In genomic region chr17:12765544-12765943, GRCh38 we compare ENCODE assay signal across 14 cellular contexts. TPM values are rescaled to one million over a fixed set of nuclear protein-coding genes. Genes with fewer than 3 reads are reported as not detected.
DNase-seq lines count a peak whose midpoint lies in the region; ATAC-seq, FAIRE-seq and TF ChIP-seq lines count a peak whose summit lies in the region.
"Had no signal": no experiment of that assay in that cellular context is flagged by ENCODE, and none has a peak within 500 bp of the region (broad histone marks: within the 10 kb centered on the region; RNA-seq: fewer than 3 reads in every experiment).

No MANE protein-coding gene starts in this region.

- TF ChIP-seq CTCF in K562 (IDR thresholded peaks at IDR 0.05 in 2 of 3, conservative IDR thresholded peaks at IDR 0.05 in 1 of 3; ENCODE audit: insufficient read depth in 2 of 3, low read depth in 1 of 3, low read length in 3 of 3) (no peak), GM20000 (IDR thresholded peaks at IDR 0.05; ENCODE audit: extremely low read depth, missing control alignments) (no peak)

- H3K9me3 ChIP-seq in K562 (replicated peaks; ENCODE audit: control insufficient read depth, insufficient read depth, low read depth, low read length), result no peaks in the 10 kb centered on the region
- H3K9me3 ChIP-seq in HAP-1, result no peaks in the 10 kb centered on the region

- no peak overlapping the region for H2AFZ ChIP-seq in K562 (ENCODE audit: low read depth, low read length)

- DNase-seq in ACHN (peak; percentile 60), HS-5 (ENCODE audit: low read depth) (peak; percentile 66), K562 (ENCODE audit: extremely low read depth in 1 of 4, low spot score in 3 of 4) (peak; percentile 6 to 15 (median 7)), iris pigment epithelial cell (ENCODE audit: low read depth) (peak; percentile 91), GM20000 (ENCODE audit: low spot score) (no peak), cerebellar cortex (ENCODE audit: low spot score) (no peak), sciatic nerve (ENCODE audit: low spot score) (no peak), HAP-1 (ENCODE audit: low spot score in 2 of 2) (no peak)
- DNase-seq: NK-92 treated with Interleukin-12 subunit alpha and Interleukin-12 subunit beta, amount 100 ng/mL, for 24 hours; stimulated activated CD4-positive, alpha-beta T cell treated with anti-CD3 and anti-CD28 coated beads, Interleukin-15, amount 100 ng/mL, for 24 hours; stimulated activated naive CD4-positive, alpha-beta T cell treated with Interleukin-2 at 50 U/mL for 16 hours had no signal

- no peak for TF ChIP-seq EP300 in K562 (IDR thresholded peaks at IDR 0.05; ENCODE audit: low read length)

- intact Hi-C loops in K562 (cut with micrococcal nuclease), result no loop called here
- intact Hi-C loops in sciatic nerve (cut with DNase I), result no loop called here

- no peaks in the 10 kb centered on the region for H4K20me1 ChIP-seq in K562 (replicated peaks; ENCODE audit: control insufficient read depth, insufficient read depth, low read length)

- POLR2A ChIA-PET in K562 (lab: Yijun Ruan, JAX), result no interaction called here

- TF ChIP-seq RAD21 in K562 (CRISPR knock-in tag; conservative IDR thresholded peaks at IDR 0.05 in 1 of 2, IDR thresholded peaks at IDR 0.05 in 1 of 2), result no peak

- no peak for ATAC-seq in K562
- ATAC-seq in sciatic nerve, result no peak

- no TSS peak for BruUV-seq in K562 (replicated peaks; lab: Mats Ljungman, UMichigan)

- FAIRE-seq in K562 (lab: Jason Lieb, UNC), result no peak
- FAIRE-seq: endometrium had no signal

- H3K79me2 ChIP-seq in K562 (ENCODE audit: control insufficient read depth, insufficient read depth, low read length), result no peaks in the 10 kb centered on the region

- H3K4me3 ChIP-seq in K562 (no peak overlapping the region), HAP-1 (no peak overlapping the region)

- no peak overlapping the region for H3K27ac ChIP-seq in K562 (ENCODE audit: extremely low read depth, low read depth, low read length)
- H3K27ac ChIP-seq: C4-2B had no signal

- in situ Hi-C loops in ACHN (cut with HindIII; ENCODE audit: low pct_ligation_motif_present, low pct_unique_long_range_greater_than_20kb, low sequenced_read_pairs) (no loop called here), K562 (cut with MboI) (no loop called here), HAP-1 (cut with MboI; ENCODE audit: low sequenced_read_pairs) (no loop called here)

- no peak overlapping the region for H3K4me2 ChIP-seq in K562 (ENCODE audit: insufficient read depth, low read length)

- H3K27me3 ChIP-seq in K562 (ENCODE audit: control insufficient read depth in 2 of 2, insufficient read depth in 2 of 2, low read length in 2 of 2) (peaks cover 0 to 4% of the 10 kb centered on the region in 2 experiments; a peak in 1 of 5 replicates), HAP-1 (ENCODE audit: low read depth) (no peaks in the 10 kb centered on the region)

- H3K4me1 ChIP-seq in K562 (replicated peaks in 1 of 2; ENCODE audit: control insufficient read depth in 2 of 2, insufficient read depth in 2 of 2, low read length in 2 of 2) (no peaks in the 10 kb centered on the region), HAP-1 (no peaks in the 10 kb centered on the region)

- no peak overlapping the region for H3K9ac ChIP-seq in K562 (ENCODE audit: insufficient read depth in 1 of 2, low read depth in 2 of 2, low read length in 2 of 2)

- H3K36me3 ChIP-seq in K562 (ENCODE audit: control insufficient read depth, insufficient read depth, low read length) (no peaks in the 10 kb centered on the region), HAP-1 (replicated peaks) (no peaks in the 10 kb centered on the region)

- H3K9me1 ChIP-seq in K562 (ENCODE audit: control insufficient read depth, insufficient read depth, low read length), result no peaks in the 10 kb centered on the region

- CTCF ChIA-PET in K562 (lab: Yijun Ruan, JAX; ENCODE audit: low intra/inter-chr PET ratio), result no interaction called here

- WGBS in K562 (ENCODE audit: insufficient coverage, low coverage, missing lambda C conversion rate), result 0% methylated on average over 6 of the region's 6 CpGs

- no peak for TF ChIP-seq POLR2A in K562 (conservative IDR thresholded peaks at IDR 0.05)

TF ChIP-seq in K562, 482 proteins besides CTCF, POLR2A, EP300 and RAD21:
- TF ChIP-seq THAP7 (CRISPR knock-in tag; IDR thresholded peaks at IDR 0.05) (no peak), ATF3 (IDR thresholded peaks at IDR 0.05) (peak; percentile 55), ATF3 (CRISPR knock-in tag; conservative IDR thresholded peaks at IDR 0.05) (no peak), SP1 (CRISPR knock-in tag; IDR thresholded peaks at IDR 0.05) (no peak), JUND (IDR thresholded peaks at IDR 0.05; ENCODE audit: borderline replicate concordance, low read depth, low read length) (peak; percentile 27; the same call in 1 of the 2 replicates), JUND (tag; IDR thresholded peaks at IDR 0.05; ENCODE audit: borderline replicate concordance, low read depth, low read length) (peak; percentile 35; the same call in 1 of the 3 replicates), HNRNPUL1 (IDR thresholded peaks at IDR 0.05; ENCODE audit: low read length) (no peak), FOSL1 (tag; conservative IDR thresholded peaks at IDR 0.05) (peak; percentile 58), ZNF140 (CRISPR knock-in tag; IDR thresholded peaks at IDR 0.05) (no peak), SMC3 (conservative IDR thresholded peaks at IDR 0.05; ENCODE audit: insufficient read depth, low read depth, low read length) (no peak)
- TF ChIP-seq, protein P1, sequence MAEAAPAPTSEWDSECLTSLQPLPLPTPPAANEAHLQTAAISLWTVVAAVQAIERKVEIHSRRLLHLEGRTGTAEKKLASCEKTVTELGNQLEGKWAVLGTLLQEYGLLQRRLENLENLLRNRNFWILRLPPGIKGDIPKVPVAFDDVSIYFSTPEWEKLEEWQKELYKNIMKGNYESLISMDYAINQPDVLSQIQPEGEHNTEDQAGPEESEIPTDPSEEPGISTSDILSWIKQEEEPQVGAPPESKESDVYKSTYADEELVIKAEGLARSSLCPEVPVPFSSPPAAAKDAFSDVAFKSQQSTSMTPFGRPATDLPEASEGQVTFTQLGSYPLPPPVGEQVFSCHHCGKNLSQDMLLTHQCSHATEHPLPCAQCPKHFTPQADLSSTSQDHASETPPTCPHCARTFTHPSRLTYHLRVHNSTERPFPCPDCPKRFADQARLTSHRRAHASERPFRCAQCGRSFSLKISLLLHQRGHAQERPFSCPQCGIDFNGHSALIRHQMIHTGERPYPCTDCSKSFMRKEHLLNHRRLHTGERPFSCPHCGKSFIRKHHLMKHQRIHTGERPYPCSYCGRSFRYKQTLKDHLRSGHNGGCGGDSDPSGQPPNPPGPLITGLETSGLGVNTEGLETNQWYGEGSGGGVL (CRISPR knock-in tag; IDR thresholded peaks at IDR 0.05), result no peak
TF ChIP-seq in K562: peak in this region for 3.

RNA-seq across cellular contexts. Expression of gene ARHGAP44, which starts 23.8 kb away (rescaled TPM):
- total RNA-seq in K562 (2011; cell fraction: chromatin; rRNA removed; ENCODE audit: low replicate concordance), result 0.39 and 0.79 TPM in 2 replicates
- total RNA-seq in K562 (2011; cell fraction: nucleolus; rRNA removed), result 0.26 and 0.50 TPM in 2 replicates
- 0.46 and 0.66 TPM in 2 replicates for total RNA-seq in K562 (2011; cell fraction: nucleoplasm; rRNA removed)
- total RNA-seq in K562 (2014; rRNA removed), result 0.04 and 0.68 TPM in 2 replicates
- total RNA-seq in K562 (2014; rRNA removed; fragmentation: Illumina TruSeq; extraction: Trizol), result 0.07 and 0.10 TPM in 2 replicates
- total RNA-seq in K562 (2015; rRNA removed; fragmentation: Illumina TruSeq; extraction: Trizol), result 0.11 TPM in 1 of 2 replicates, not detected in the other
- total RNA-seq in K562 (2021), result 0.16 and 0.22 TPM in 2 replicates
- 0.13 and 0.28 TPM in 2 replicates for polyA plus RNA-seq in K562 (2011; rRNA removed)
- 0.06 and 0.12 TPM in 2 replicates for polyA plus RNA-seq in K562 (2011; cell fraction: cytosol; rRNA removed)
- 0.31 and 0.42 TPM in 2 replicates for polyA plus RNA-seq in K562 (2011; cell fraction: nucleus; rRNA removed)
- 0.16 and 0.21 TPM in 2 replicates for polyA plus RNA-seq in K562 (2012)
- polyA plus RNA-seq in K562 (2014; fragmentation: Illumina TruSeq; extraction: Trizol), result 0.07 and 0.30 TPM in 2 replicates
- polyA plus RNA-seq in K562 (2014; fragmentation: Nextera tagmentation; extraction: Ambion mirVana), result under 1 TPM; 0.03 TPM
- polyA plus RNA-seq in K562 (2014; rRNA removed), result 0.01 TPM in 1 of 2 replicates, not detected in the other
- 0.15 and 0.28 TPM in 2 replicates for polyA minus RNA-seq in K562 (2011; rRNA and poly(A)+ RNA removed)
- not detected in 2 replicates for polyA minus RNA-seq in K562 (2011; cell fraction: cytosol; rRNA and poly(A)+ RNA removed)
- 0.11 and 0.13 TPM in 2 replicates for polyA minus RNA-seq in K562 (2011; cell fraction: nucleus; rRNA and poly(A)+ RNA removed)
- 6.4 TPM for total RNA-seq in sciatic nerve
- total RNA-seq: mononuclear cell had no signal

Comparison
In these comparisons a context has a peak if more than half of its experiments do, and no peak if none do; other contexts are left out.
1. DNase-seq: peak in ACHN (single experiment), HS-5 (single experiment), K562 (4 of 4) and iris pigment epithelial cell (single experiment); none in GM20000 (single experiment), cerebellar cortex (single experiment), sciatic nerve (single experiment) and HAP-1 (0 of 2).